13 cellular contexts compared by ENCODE assay signal in genomic region chr3:111324142-111324541, GRCh38.
DNase-seq lines count a peak whose midpoint lies in the region; ATAC-seq, FAIRE-seq and TF ChIP-seq lines count a peak whose summit lies in the region.
"Had no signal": no experiment of that assay in that cellular context is flagged by ENCODE, and none has a peak within 500 bp of the region (broad histone marks: within the 10 kb centered on the region; RNA-seq: fewer than 3 reads in every experiment).

No MANE protein-coding gene starts in this region.

- H4K20me1 ChIP-seq in PC-9 (ENCODE audit: insufficient read depth): no peaks in the 10 kb centered on the region
- H4K20me1 ChIP-seq in hepatocyte (ENCODE audit: insufficient read depth, poor library complexity, severe bottlenecking): no peaks in the 10 kb centered on the region

- WGBS in A549 (ENCODE audit: missing lambda C conversion rate): 30% methylated on average over 2 of the region's 2 CpGs
- WGBS in hepatocyte (ENCODE audit: low lambda C conversion rate, missing lambda C conversion rate): 73% methylated on average over 2 of the region's 2 CpGs

- H3K4me3 ChIP-seq in A549 (no peak overlapping the region), PC-9 (no peak overlapping the region), hepatocyte (no peak overlapping the region), foreskin fibroblast (ENCODE audit: low read depth in 1 of 2, low read length in 2 of 2) (no peak overlapping the region)
- H3K4me3 ChIP-seq in CD8-positive, alpha-beta memory T cell (ENCODE audit: low read length): peak overlapping the region; percentile 35

- CTCF ChIA-PET in A549 (lab: Yijun Ruan, JAX) (no interaction called here), PC-9 (lab: Charles Lee) (no interaction called here)
- CTCF ChIA-PET in CD8-positive, alpha-beta memory T cell (lab: Charles Lee): interaction anchor here (1.3 kb wide), 1 partner anchor 14 kb away, joined by 3 read pairs; no protein-coding TSS in a partner anchor

- no peaks in the 10 kb centered on the region for H3K9me2 ChIP-seq in PC-9 (ENCODE audit: insufficient read depth)
- no peaks in the 10 kb centered on the region for H3K9me2 ChIP-seq in hepatocyte (replicated peaks; ENCODE audit: insufficient read depth)

- FAIRE-seq in A549 (lab: Jason Lieb, UNC): no peak

- TF ChIP-seq EP300 in A549 (IDR thresholded peaks at IDR 0.05): no peak

- H3K9me3 ChIP-seq in A549: no peaks in the 10 kb centered on the region
- H3K9me3 ChIP-seq in CD8-positive, alpha-beta memory T cell (ENCODE audit: low read length): no peaks in the 10 kb centered on the region
- H3K9me3 ChIP-seq in PC-9 (ENCODE audit: insufficient read depth, low read depth): no peaks in the 10 kb centered on the region
- no peaks in the 10 kb centered on the region for H3K9me3 ChIP-seq in hepatocyte (ENCODE audit: low read depth)

- H3K4me1 ChIP-seq in A549: peaks cover 11% of the 10 kb centered on the region
- peaks cover 16% of the 10 kb centered on the region for H3K4me1 ChIP-seq in CD8-positive, alpha-beta memory T cell (ENCODE audit: insufficient read depth, low read length)
- H3K4me1 ChIP-seq in PC-9 (replicated peaks; ENCODE audit: insufficient read depth): peaks cover 5% of the 10 kb centered on the region; the same call in 1 of the 2 replicates
- H3K4me1 ChIP-seq in hepatocyte (ENCODE audit: insufficient read depth): no peaks in the 10 kb centered on the region

- H3K9me3 Mint-ChIP-seq in CD8-positive, alpha-beta memory T cell: no peaks in the 10 kb centered on the region
- H3K9me3 Mint-ChIP-seq: CD14-positive monocyte had no signal

- H3K27ac ChIP-seq in A549 (peak overlapping the region in 1 of 2 experiments; percentile 43; a peak in 1 of 6 replicates), PC-9 (no peak overlapping the region), hepatocyte (no peak overlapping the region)
- H3K27ac ChIP-seq in CD8-positive, alpha-beta memory T cell (ENCODE audit: low read depth, low read length): no peak overlapping the region

- no peak for TF ChIP-seq RAD21 in A549 (conservative IDR thresholded peaks at IDR 0.05 in 1 of 2, IDR thresholded peaks at IDR 0.05 in 1 of 2)

- H3K4me3 Mint-ChIP-seq in CD8-positive, alpha-beta memory T cell: peak overlapping the region; percentile 65 to 81 (median 71)

- no peak for ATAC-seq in A549

- POLR2A ChIA-PET in A549 (lab: Yijun Ruan, JAX): no interaction called here
- POLR2A ChIA-PET in CD8-positive, alpha-beta memory T cell (lab: Charles Lee): no interaction called here
- POLR2A ChIA-PET in PC-9 (lab: Charles Lee; ENCODE audit: unreplicated experiment): no interaction called here

- H3K27ac Mint-ChIP-seq in CD8-positive, alpha-beta memory T cell: peak overlapping the region; percentile 55 to 92 (median 76)
- H3K27ac Mint-ChIP-seq: CD14-positive monocyte had no signal

- H3K36me3 ChIP-seq in CD8-positive, alpha-beta memory T cell (ENCODE audit: insufficient read depth, low read length): no peaks in the 10 kb centered on the region
- H3K36me3 ChIP-seq in PC-9 (ENCODE audit: low read depth) (no peaks in the 10 kb centered on the region), hepatocyte (replicated peaks; ENCODE audit: insufficient read depth, low read depth) (no peaks in the 10 kb centered on the region)

- no peak overlapping the region for H2AFZ ChIP-seq in PC-9
- H2AFZ ChIP-seq in hepatocyte: peak overlapping the region; percentile 36

- H3K27me3 Mint-ChIP-seq in CD8-positive, alpha-beta memory T cell: peaks cover 0 to 1% of the 10 kb centered on the region in 2 donors

- no peak for TF ChIP-seq POLR2A in A549 (IDR thresholded peaks at IDR 0.05; ENCODE audit: low read length)

- BruUV-seq in PC-9 (replicated peaks; lab: Mats Ljungman, UMichigan): no TSS peak

- DNase-seq in A549 (ENCODE audit: low read depth in 1 of 2, low spot score in 1 of 2) (no peak), PC-9 (no peak), hepatocyte (ENCODE audit: low spot score) (no peak), foreskin fibroblast (no peak), posterior cingulate gyrus (no peak), NCI-H1417 (lab: John Stamatoyannopoulos, UW) (no peak), foreskin melanocyte (no peak)
- peak in 1 of 5 donors; percentile 16 for DNase-seq in CD8-positive, alpha-beta memory T cell
- DNase-seq: activated CD4-positive, CD25-positive, alpha-beta regulatory T cell; GF-D8; SHP77; stimulated activated CD4-positive, alpha-beta T cell treated with anti-CD3 and anti-CD28 coated beads, Interleukin-2, amount 100 ng/mL, for 24 hours had no signal

- no peak for TF ChIP-seq CTCF in A549 (IDR thresholded peaks at IDR 0.05)
- TF ChIP-seq CTCF in PC-9 (conservative IDR thresholded peaks at IDR 0.05): no peak
- TF ChIP-seq CTCF in hepatocyte (IDR thresholded peaks at IDR 0.05; ENCODE audit: poor library complexity): no peak
- no peak for TF ChIP-seq CTCF in foreskin fibroblast (IDR thresholded peaks at IDR 0.05; ENCODE audit: low read depth, low read length)

- H3K79me2 ChIP-seq in PC-9 (ENCODE audit: low read depth) (no peaks in the 10 kb centered on the region), hepatocyte (no peaks in the 10 kb centered on the region)

- intact Hi-C loops in PC-9 (cut with micrococcal nuclease; ENCODE audit: unreplicated experiment): no loop called here
- intact Hi-C loops in posterior cingulate gyrus (cut with DNase I): no loop called here

- H3F3A ChIP-seq in PC-9 (ENCODE audit: insufficient read depth, low read depth): no peaks in the 10 kb centered on the region

- H3K4me2 ChIP-seq in A549 (peak overlapping the region; percentile 17; the same call in 1 of the 3 replicates), PC-9 (peak overlapping the region; percentile 49), hepatocyte (no peak overlapping the region)

- peaks cover 37 to 45% (median 42%) of the 10 kb centered on the region in 3 donors for H3K4me1 Mint-ChIP-seq in CD8-positive, alpha-beta memory T cell

- H3K27me3 ChIP-seq in CD8-positive, alpha-beta memory T cell (ENCODE audit: insufficient read depth, low read length, poor library complexity, severe bottlenecking): no peaks in the 10 kb centered on the region
- H3K27me3 ChIP-seq in PC-9 (ENCODE audit: insufficient read depth, low read depth) (no peaks in the 10 kb centered on the region), hepatocyte (no peaks in the 10 kb centered on the region)

- H3K36me3 Mint-ChIP-seq in CD8-positive, alpha-beta memory T cell: peaks cover 0 to 2% (median 0%) of the 10 kb centered on the region in 3 donors
- H3K36me3 Mint-ChIP-seq: CD14-positive monocyte had no signal

TF ChIP-seq in A549, 52 proteins besides CTCF, POLR2A, EP300 and RAD21:
- no peak for TF ChIP-seq FOSL2 (IDR thresholded peaks at IDR 0.05)
- no peak for TF ChIP-seq FOSL2 (CRISPR knock-in tag; IDR thresholded peaks at IDR 0.05)
- TF ChIP-seq POLR2AphosphoS2 (conservative IDR thresholded peaks at IDR 0.05; ENCODE audit: low read length): no peak
- no peak for TF ChIP-seq SREBF2 (IDR thresholded peaks at IDR 0.05)
- no peak for TF ChIP-seq TFCP2L1 (CRISPR knock-in tag; IDR thresholded peaks at IDR 0.05)
- TF ChIP-seq MAX (IDR thresholded peaks at IDR 0.05): no peak
- no peak for TF ChIP-seq SMC3 (IDR thresholded peaks at IDR 0.05)
- no peak for TF ChIP-seq HOXA7 (CRISPR knock-in tag; IDR thresholded peaks at IDR 0.05)
- no peak for TF ChIP-seq BCL3 (IDR thresholded peaks at IDR 0.05)
- TF ChIP-seq ATOH8 (CRISPR knock-in tag; IDR thresholded peaks at IDR 0.05; ENCODE audit: low read depth): no peak
- no peak for TF ChIP-seq MAZ (IDR thresholded peaks at IDR 0.05; ENCODE audit: borderline replicate concordance, low read depth, low read length)
- no peak for TF ChIP-seq EHMT2 (IDR thresholded peaks at IDR 0.05; ENCODE audit: low read depth)
- TF ChIP-seq PHF8 (IDR thresholded peaks at IDR 0.05; ENCODE audit: borderline replicate concordance, low read depth): no peak
- no peak for TF ChIP-seq PBX3 (IDR thresholded peaks at IDR 0.05)
- no peak for TF ChIP-seq GATA3 (IDR thresholded peaks at IDR 0.05; ENCODE audit: borderline replicate concordance)
